In the genomic region with DNA sequence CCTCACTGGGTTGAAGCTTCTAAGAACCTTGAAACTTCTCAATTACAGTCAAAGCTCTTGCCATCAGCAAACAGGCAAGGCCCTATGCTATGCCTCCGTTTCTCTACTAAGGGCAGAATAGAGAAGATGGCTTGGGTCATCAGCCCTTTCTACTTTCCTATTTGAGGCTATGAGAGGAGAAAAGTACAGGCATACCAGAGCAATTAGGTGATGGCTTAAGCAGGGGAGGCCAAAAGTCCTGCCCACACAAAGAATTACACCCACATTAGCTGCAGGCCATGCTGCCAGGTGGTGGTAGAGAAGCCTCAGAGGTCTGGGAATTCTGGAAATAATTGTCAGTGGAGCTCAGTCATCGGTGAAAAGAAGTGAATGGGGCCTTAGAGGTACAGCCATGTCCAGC, we compare ENCODE assay signal across 23 cellular contexts.
DNase-seq lines count a peak whose midpoint lies in the region; ATAC-seq and TF ChIP-seq lines count a peak whose summit lies in the region.
"Had no signal": no experiment of that assay in that cellular context is flagged by ENCODE, and none has a peak within 500 bp of the region (broad histone marks: within the 10 kb centered on the region; RNA-seq: fewer than 3 reads in every experiment).

No MANE protein-coding gene starts in this region.

- H2AK5ac ChIP-seq in trophoblast cell (ENCODE audit: low read length) = no peak overlapping the region

- no peak for ATAC-seq in GM21825 (IDR thresholded peaks at IDR 0.05; ENCODE audit: unreplicated experiment)
- ATAC-seq in HG03520 (IDR thresholded peaks at IDR 0.05; ENCODE audit: unreplicated experiment) = no peak
- ATAC-seq: activated T-cell treated with anti-CD3 and anti-CD28 coated beads, Interleukin-2, amount 50 U/mL, for 4 hours; Panc1 had no signal

- no peak overlapping the region for H2BK12ac ChIP-seq in trophoblast cell (ENCODE audit: low read length)

- H3K14ac ChIP-seq in trophoblast cell (ENCODE audit: low read length) = no peak overlapping the region

- H3K79me2 ChIP-seq in trophoblast cell (ENCODE audit: control insufficient read depth, insufficient read depth, low read length, poor library complexity) = no peaks in the 10 kb centered on the region

- no peak overlapping the region for H3K4ac ChIP-seq in trophoblast cell (ENCODE audit: low read depth, low read length)

- no peaks in the 10 kb centered on the region for H3K4me1 ChIP-seq in trophoblast cell (ENCODE audit: control insufficient read depth in 1 of 2, insufficient read depth in 2 of 2, low read length in 2 of 2)
- H3K4me1 ChIP-seq: prostate gland, testis had no signal

- no peak overlapping the region for H4K12ac ChIP-seq in trophoblast cell (ENCODE audit: low read depth, low read length)

- TF ChIP-seq CTCF in fibroblast of mammary gland (conservative IDR thresholded peaks at IDR 0.05; ENCODE audit: control insufficient read depth, insufficient read depth, low read depth, low read length) = no peak

- no peaks in the 10 kb centered on the region for H3K27me3 ChIP-seq in trophoblast cell (ENCODE audit: insufficient read depth, low read length)
- H3K27me3 ChIP-seq: testis had no signal

- H3K9ac ChIP-seq in trophoblast cell (ENCODE audit: low read length) = no peak overlapping the region

- H2BK120ac ChIP-seq in trophoblast cell (ENCODE audit: insufficient read depth, low read length, poor library complexity) = no peak overlapping the region

- no peak overlapping the region for H4K8ac ChIP-seq in trophoblast cell (ENCODE audit: low read depth, low read length)

- H3K27ac ChIP-seq in trophoblast cell (ENCODE audit: low read depth, low read length) = no peak overlapping the region
- H3K27ac ChIP-seq: prostate gland, testis had no signal

- no peak overlapping the region for H3K23ac ChIP-seq in trophoblast cell (ENCODE audit: low read length)

- no peak overlapping the region for H2AFZ ChIP-seq in trophoblast cell (ENCODE audit: insufficient read depth, low read length, poor library complexity)

- no peaks in the 10 kb centered on the region for H3K36me3 ChIP-seq in trophoblast cell (ENCODE audit: control insufficient read depth in 1 of 2, insufficient read depth in 2 of 2, low read length in 2 of 2)
- H3K36me3 ChIP-seq: prostate gland had no signal

- no peak overlapping the region for H3K18ac ChIP-seq in trophoblast cell (ENCODE audit: low read length)

- no peaks in the 10 kb centered on the region for H3K79me1 ChIP-seq in trophoblast cell (ENCODE audit: low read length)

- H3K4me2 ChIP-seq in trophoblast cell (ENCODE audit: low read length) = no peak overlapping the region

- peak; percentile 53 for DNase-seq in AG20443 (ENCODE audit: low spot score)
- peak; percentile 43 for DNase-seq in M059J (ENCODE audit: low read depth)
- DNase-seq in fibroblast of mammary gland (ENCODE audit: low read depth) = peak; percentile 25
- DNase-seq in trophoblast cell = peak; percentile 89 to 95
- no peak for DNase-seq in NCI-H510A (lab: John Stamatoyannopoulos, UW)
- no peak for DNase-seq in cerebellar cortex (ENCODE audit: low spot score)
- DNase-seq: activated CD4-positive, alpha-beta T cell treated with anti-CD3 and anti-CD28 coated beads, Interleukin-2, amount 50 U/mL, for 1 hour; activated gamma-delta T cell treated with Interleukin-2 at 50 U/mL for 16 hours; activated T-cell treated with anti-CD3 and anti-CD28 coated beads, Interleukin-2, amount 50 U/mL, for 4 hours; C1 segment of cervical spinal cord; DMS79; GOT3; left cardiac atrium; NCI-H1092 treated with DMSO at 0.1 percent for 48 hours; NCI-H187 treated with DMSO at 0.1 percent for 48 hours; SIG-M5; stimulated activated naive CD4-positive, alpha-beta T cell treated with Interleukin-2 at 50 U/mL for 16 hours; T1000; testis had no signal

- H3K4me3 ChIP-seq in fibroblast of mammary gland (ENCODE audit: control insufficient read depth, low read depth, low read length) (no peak overlapping the region), trophoblast cell (ENCODE audit: low read depth, low read length) (no peak overlapping the region)
- H3K4me3 ChIP-seq: prostate gland, testis had no signal

- WGBS in trophoblast cell (ENCODE audit: extremely low coverage, insufficient coverage, insufficient read length) = no CpG with 5 or more reads among the region's 2 CpGs

- H2BK5ac ChIP-seq in trophoblast cell (ENCODE audit: low read depth, low read length, poor library complexity) = no peak overlapping the region

- no peaks in the 10 kb centered on the region for H3K9me3 ChIP-seq in trophoblast cell (ENCODE audit: insufficient read depth, low read depth, low read length)
- H3K9me3 ChIP-seq: prostate gland, testis had no signal

- no peak overlapping the region for H4K91ac ChIP-seq in trophoblast cell (ENCODE audit: low read depth, low read length)

Comparison
In these comparisons a context has a peak if more than half of its experiments do, and no peak if none do; other contexts are left out.
1. DNase-seq: peak in AG20443 (single experiment), M059J (single experiment), fibroblast of mammary gland (single experiment) and trophoblast cell (2 of 2); none in NCI-H510A (single experiment) and cerebellar cortex (single experiment).